In the genomic region with DNA sequence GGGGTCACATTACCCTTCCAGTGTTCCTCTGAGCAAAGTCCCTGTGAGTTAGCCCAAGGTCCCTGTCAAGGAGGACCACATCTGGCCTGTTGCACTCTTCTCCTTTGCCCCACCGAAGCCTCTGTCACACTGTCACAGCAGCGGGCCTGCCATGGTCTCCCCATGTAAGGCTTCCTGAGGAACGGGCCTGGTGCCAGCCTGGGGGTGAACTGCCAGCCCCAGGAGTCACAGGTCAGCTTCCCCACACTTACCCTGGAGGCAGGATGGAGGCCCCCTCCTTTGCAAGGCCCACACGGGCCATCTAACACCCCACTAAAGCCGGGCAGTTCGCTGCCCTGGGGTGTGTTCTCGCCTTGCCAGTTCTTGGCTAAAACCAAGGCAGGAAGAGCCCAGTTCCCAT, we compare ENCODE assay signal across 15 cellular contexts. TPM values are rescaled to one million over a fixed set of nuclear protein-coding genes. Genes with fewer than 3 reads are reported as not detected.
DNase-seq lines count a peak whose midpoint lies in the region; TF ChIP-seq lines count a peak whose summit lies in the region.
"Had no signal": no experiment of that assay in that cellular context is flagged by ENCODE, and none has a peak within 500 bp of the region (broad histone marks: within the 10 kb centered on the region; RNA-seq: fewer than 3 reads in every experiment).

No MANE protein-coding gene starts in this region.

- H3K27ac ChIP-seq in left ventricle myocardium inferior (replicated peaks) (peak overlapping the region; percentile 94), dorsolateral prefrontal cortex (peak overlapping the region in 54 of 59 donors; percentile 5 to 90 (median 73)), osteoblast (ENCODE audit: low read depth, low read length) (no peak overlapping the region)
- H3K27ac ChIP-seq: hepatocyte, KMS-11, VCaP had no signal

- TF ChIP-seq CTCF in left ventricle myocardium inferior (IDR thresholded peaks at IDR 0.05; ENCODE audit: borderline replicate concordance) (no peak), dorsolateral prefrontal cortex (IDR thresholded peaks at IDR 0.05 in 54 of 56, conservative IDR thresholded peaks at IDR 0.05 in 2 of 56; ENCODE audit: low read depth in 1 of 56, partially characterized antibody in 56 of 56) (no peak), osteoblast (IDR thresholded peaks at IDR 0.05; ENCODE audit: extremely low read depth, low read depth, low read length) (no peak), progenitor cell of endocrine pancreas (IDR thresholded peaks at IDR 0.05; ENCODE audit: unreplicated experiment) (no peak)

- no peaks in the 10 kb centered on the region for H3K36me3 Mint-ChIP-seq in progenitor cell of endocrine pancreas (ENCODE audit: insufficient read depth)
- H3K36me3 Mint-ChIP-seq: brain had no signal

- H3K4me2 ChIP-seq in osteoblast (ENCODE audit: insufficient read depth, low read length), result no peak overlapping the region
- H3K4me2 ChIP-seq: hepatocyte, KMS-11 had no signal

- no peak overlapping the region for H3K4me3 Mint-ChIP-seq in progenitor cell of endocrine pancreas (ENCODE audit: low read depth)
- H3K4me3 Mint-ChIP-seq: activated T-cell treated with anti-CD3 and anti-CD28 coated beads, Interleukin-2, amount 50 U/mL, for 72 hours; brain had no signal

- no peak overlapping the region for H2AFZ ChIP-seq in osteoblast (ENCODE audit: low read length)
- H2AFZ ChIP-seq: hepatocyte had no signal

- H3K79me2 ChIP-seq in osteoblast (ENCODE audit: insufficient read depth, low read length), result peaks cover 49% of the 10 kb centered on the region
- H3K79me2 ChIP-seq: hepatocyte had no signal

- H3K27ac Mint-ChIP-seq in progenitor cell of endocrine pancreas, result no peak overlapping the region
- H3K27ac Mint-ChIP-seq: activated T-cell treated with anti-CD3 and anti-CD28 coated beads, Interleukin-2, amount 50 U/mL, for 72 hours had no signal

- no peak overlapping the region for H3K4me3 ChIP-seq in left ventricle myocardium inferior
- H3K4me3 ChIP-seq in dorsolateral prefrontal cortex, result peak overlapping the region in 1 of 59 donors; percentile 10
- no peak overlapping the region for H3K4me3 ChIP-seq in osteoblast (ENCODE audit: insufficient read depth, low read length)
- H3K4me3 ChIP-seq: hepatocyte had no signal

- H4K20me1 ChIP-seq in osteoblast (ENCODE audit: insufficient read depth, low read length), result no peaks in the 10 kb centered on the region

- peaks cover 9% of the 10 kb centered on the region for H3K4me1 Mint-ChIP-seq in progenitor cell of endocrine pancreas (ENCODE audit: low read depth)

- DNase-seq in left ventricle myocardium inferior, result no peak
- DNase-seq in cardiac septum (ENCODE audit: low spot score), result no peak
- DNase-seq in dorsolateral prefrontal cortex, result no peak
- DNase-seq in osteoblast (ENCODE audit: insufficient read length, low spot score, missing footprints), result peak; percentile 80
- no peak for DNase-seq in hypothalamus (lab: John Stamatoyannopoulos, UW)
- DNase-seq in progenitor cell of endocrine pancreas (ENCODE audit: low spot score, unreplicated experiment), result no peak
- no peak for DNase-seq in GDM1 (lab: John Stamatoyannopoulos, UW)
- no peak for DNase-seq in activated CD4-positive, alpha-beta T cell treated with anti-CD3 and anti-CD28 coated beads for 4 hours
- DNase-seq: activated T-cell treated with anti-CD3 and anti-CD28 coated beads, Interleukin-2, amount 50 U/mL, for 72 hours; NCI-H1694 treated with DMSO at 0.1 percent for 48 hours; SHP77 treated with DMSO at 0.1 percent for 48 hours had no signal

- H3K9me3 ChIP-seq in left ventricle myocardium inferior (replicated peaks) (no peaks in the 10 kb centered on the region), osteoblast (ENCODE audit: low read depth, low read length) (no peaks in the 10 kb centered on the region)

- H3K36me3 ChIP-seq in left ventricle myocardium inferior (no peaks in the 10 kb centered on the region), osteoblast (ENCODE audit: insufficient read depth, low read length) (no peaks in the 10 kb centered on the region)

- H3K4me1 ChIP-seq in left ventricle myocardium inferior, result peaks cover 94% of the 10 kb centered on the region
- H3K4me1 ChIP-seq in osteoblast (ENCODE audit: insufficient read depth, low read length), result peaks cover 37% of the 10 kb centered on the region

- H3K27me3 ChIP-seq in left ventricle myocardium inferior (ENCODE audit: low read depth) (peaks cover 14% of the 10 kb centered on the region), dorsolateral prefrontal cortex (peaks cover 0 to 20% (median 0%) of the 10 kb centered on the region in 45 donors), osteoblast (ENCODE audit: insufficient read depth, low read length) (no peaks in the 10 kb centered on the region)
- H3K27me3 ChIP-seq: hepatocyte had no signal

- H3K9me3 Mint-ChIP-seq in progenitor cell of endocrine pancreas (ENCODE audit: low read depth), result no peaks in the 10 kb centered on the region
- H3K9me3 Mint-ChIP-seq: activated T-cell treated with anti-CD3 and anti-CD28 coated beads, Interleukin-2, amount 50 U/mL, for 72 hours had no signal

- peaks cover 15% of the 10 kb centered on the region for H3K27me3 Mint-ChIP-seq in progenitor cell of endocrine pancreas

- intact Hi-C loops in left ventricle myocardium inferior (cut with micrococcal nuclease) (no loop called here), cardiac septum (cut with DNase I) (no loop called here), dorsolateral prefrontal cortex (cut with DNase I) (no loop called here)

RNA-seq across cellular contexts. Expression of gene TNFRSF1B, which starts 14.1 kb away (rescaled TPM):
- total RNA-seq in left ventricle myocardium inferior (16.2 TPM), cardiac septum (15.5 TPM), dorsolateral prefrontal cortex (10 to 100 TPM in 84 of 120 experiments, 1 to 10 TPM in 36; 4.0 to 43.8 (median 13.0) TPM), osteoblast (11.2 and 12.7 TPM in 2 replicates), progenitor cell of endocrine pancreas (not detected in 2 replicates)

RNA-seq across cellular contexts. Expression of gene VPS13D, which starts 48.9 kb away (rescaled TPM):
- total RNA-seq in left ventricle myocardium inferior (71.6 TPM), cardiac septum (68.2 TPM), dorsolateral prefrontal cortex (100 to 1,000 TPM in 119 of 120 experiments, 10 to 100 TPM in 1; 83.9 to 199 (median 129) TPM), osteoblast (46.0 and 48.5 TPM in 2 replicates), progenitor cell of endocrine pancreas (41.0 and 41.9 TPM in 2 replicates)
